In the genomic region with DNA sequence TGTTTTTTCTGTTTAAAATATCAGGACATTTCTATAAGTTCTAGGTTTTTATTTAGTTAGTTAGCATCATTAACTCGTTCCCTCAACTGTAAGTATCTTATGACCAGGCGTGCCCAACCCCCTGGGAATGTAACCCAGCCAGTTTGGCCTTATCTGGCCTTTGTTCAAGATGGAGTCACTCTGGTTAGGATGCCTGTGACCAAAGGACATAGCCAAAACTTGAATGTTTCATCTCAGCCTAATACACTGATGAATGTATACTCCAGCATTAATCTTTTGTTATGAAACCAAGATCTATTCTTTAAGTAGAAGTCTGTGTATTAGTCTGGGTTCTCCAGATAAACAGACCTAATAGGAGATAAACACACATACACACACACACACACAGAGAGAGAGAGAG, we compare ENCODE assay signal across 11 cellular contexts.
"Had no signal": no experiment of that assay in that cellular context is flagged by ENCODE, and none has a peak within 500 bp of the region (broad histone marks: within the 10 kb centered on the region; RNA-seq: fewer than 3 reads in every experiment).

No MANE protein-coding gene starts in this region.

- H3K36me3 ChIP-seq: HAP-1 had no signal

- H3K4me3 ChIP-seq: GM23248, GM23338, HAP-1 had no signal

- H3K4me2 ChIP-seq: GM23338 had no signal

- H3K9me3 ChIP-seq: HAP-1 had no signal

- H3K4me3 Mint-ChIP-seq: GM23338, H9, HFFc6 had no signal

- FAIRE-seq: H1, H54 had no signal

- ATAC-seq: GM23338, HCT116 had no signal

- H3K9me3 Mint-ChIP-seq: GM23338, H9, HFFc6 had no signal

- H2AFZ ChIP-seq: GM23248, GM23338 had no signal

- H3K9ac ChIP-seq: GM23248 had no signal

- H3K27ac ChIP-seq: GM23248 had no signal

- DNase-seq: GM23248, GOT3, H7, H9, HCEC 1CT, HFFc6 had no signal

- H3K27ac Mint-ChIP-seq: GM23338, H9, HFFc6 had no signal
